ENCODE assay signal across 10 cellular contexts in genomic region chr2:239266436-239266770, GRCh38.
DNase-seq lines count a peak whose midpoint lies in the region; ATAC-seq, FAIRE-seq and TF ChIP-seq lines count a peak whose summit lies in the region.
"Had no signal": no experiment of that assay in that cellular context is flagged by ENCODE, and none has a peak within 500 bp of the region (broad histone marks: within the 10 kb centered on the region; RNA-seq: fewer than 3 reads in every experiment).

No MANE protein-coding gene starts in this region.

- H3K9ac ChIP-seq in astrocyte (ENCODE audit: low read length), result no peak overlapping the region

- peaks cover 41% of the 10 kb centered on the region for H4K20me1 ChIP-seq in astrocyte (ENCODE audit: insufficient read depth, low read length)

- H3K9me3 Mint-ChIP-seq in astrocyte (ENCODE audit: unreplicated experiment), result no peaks in the 10 kb centered on the region
- H3K9me3 Mint-ChIP-seq in natural killer cell treated with Interleukin-12 subunit alpha and Interleukin-12 subunit beta and Interleukin-15 and Interleukin-18, amount 100 ng/mL, for 72 hours, result peaks cover 5% of the 10 kb centered on the region

- 91% methylated on average over 4 of the region's 4 CpGs for WGBS in right cardiac atrium

- H3K36me3 ChIP-seq in astrocyte (ENCODE audit: insufficient read depth, low read length) (no peaks in the 10 kb centered on the region), upper lobe of right lung (no peaks in the 10 kb centered on the region)
- H3K36me3 ChIP-seq: pancreas had no signal

- no peaks in the 10 kb centered on the region for H3K27me3 Mint-ChIP-seq in astrocyte (ENCODE audit: low read depth, unreplicated experiment)
- peaks cover 0 to 2% of the 10 kb centered on the region in 2 donors for H3K27me3 Mint-ChIP-seq in natural killer cell treated with Interleukin-12 subunit alpha and Interleukin-12 subunit beta and Interleukin-15 and Interleukin-18, amount 100 ng/mL, for 72 hours

- DNase-seq in right cardiac atrium (no peak), Right ventricle myocardium inferior (ENCODE audit: missing footprints) (no peak), astrocyte (ENCODE audit: low read depth) (no peak), upper lobe of right lung (no peak), omental fat pad (ENCODE audit: low spot score) (no peak), epidermal melanocyte (ENCODE audit: insufficient read length, low spot score) (no peak), iPS-NIHi7 (ENCODE audit: extremely low spot score) (no peak)
- no peak for DNase-seq in natural killer cell treated with Interleukin-12 subunit alpha and Interleukin-12 subunit beta and Interleukin-15 and Interleukin-18, amount 100 ng/mL, for 72 hours (ENCODE audit: low spot score)
- DNase-seq: NCI-H446 treated with DMSO at 0.1 percent for 48 hours had no signal

- H3K27me3 ChIP-seq in right cardiac atrium (ENCODE audit: control insufficient read depth, insufficient read depth) (no peaks in the 10 kb centered on the region), astrocyte (ENCODE audit: insufficient read depth, low read length) (no peaks in the 10 kb centered on the region), upper lobe of right lung (no peaks in the 10 kb centered on the region)
- H3K27me3 ChIP-seq: pancreas had no signal

- H3K4me1 Mint-ChIP-seq in astrocyte (ENCODE audit: low read depth, unreplicated experiment), result peaks cover 35% of the 10 kb centered on the region
- H3K4me1 Mint-ChIP-seq in natural killer cell treated with Interleukin-12 subunit alpha and Interleukin-12 subunit beta and Interleukin-15 and Interleukin-18, amount 100 ng/mL, for 72 hours (ENCODE audit: low read depth in 2 of 2), result peaks cover 67 to 69% of the 10 kb centered on the region in 2 donors

- H3K4me3 ChIP-seq in right cardiac atrium (ENCODE audit: low read length), result no peak overlapping the region
- H3K4me3 ChIP-seq in astrocyte (ENCODE audit: insufficient read depth, low read depth, low read length), result no peak overlapping the region
- no peak overlapping the region for H3K4me3 ChIP-seq in upper lobe of right lung
- H3K4me3 ChIP-seq: pancreas had no signal

- H3K4me2 ChIP-seq in astrocyte (ENCODE audit: low read length), result no peak overlapping the region

- H3K79me2 ChIP-seq in astrocyte (ENCODE audit: insufficient read depth, low read length), result peaks cover 25% of the 10 kb centered on the region

- H3K4me1 ChIP-seq in right cardiac atrium (ENCODE audit: control insufficient read depth, insufficient read depth, low read length) (peaks cover 35% of the 10 kb centered on the region), astrocyte (ENCODE audit: insufficient read depth, low read length) (peaks cover 30% of the 10 kb centered on the region), upper lobe of right lung (peaks cover 54% of the 10 kb centered on the region)

- peaks cover 2% of the 10 kb centered on the region for H3K36me3 Mint-ChIP-seq in astrocyte (ENCODE audit: low read depth, unreplicated experiment)
- H3K36me3 Mint-ChIP-seq in natural killer cell treated with Interleukin-12 subunit alpha and Interleukin-12 subunit beta and Interleukin-15 and Interleukin-18, amount 100 ng/mL, for 72 hours, result no peaks in the 10 kb centered on the region

- H3K9me3 ChIP-seq in right cardiac atrium (ENCODE audit: control insufficient read depth, low read length), result no peaks in the 10 kb centered on the region
- H3K9me3 ChIP-seq in astrocyte (ENCODE audit: insufficient read depth, low read depth, low read length), result peaks cover under 1% of the 10 kb centered on the region
- H3K9me3 ChIP-seq in upper lobe of right lung, result no peaks in the 10 kb centered on the region
- H3K9me3 ChIP-seq: pancreas had no signal

- H3K27ac Mint-ChIP-seq in astrocyte (ENCODE audit: unreplicated experiment), result peak overlapping the region; percentile 26
- peak overlapping the region; percentile 85 to 97 for H3K27ac Mint-ChIP-seq in natural killer cell treated with Interleukin-12 subunit alpha and Interleukin-12 subunit beta and Interleukin-15 and Interleukin-18, amount 100 ng/mL, for 72 hours

- TF ChIP-seq CTCF in astrocyte (IDR thresholded peaks at IDR 0.05; ENCODE audit: insufficient read depth, low read depth, low read length) (no peak), upper lobe of right lung (IDR thresholded peaks at IDR 0.05) (no peak), omental fat pad (IDR thresholded peaks at IDR 0.05) (no peak)

- H3K27ac ChIP-seq in right cardiac atrium (ENCODE audit: low read length), result peak overlapping the region; percentile 38
- H3K27ac ChIP-seq in astrocyte (ENCODE audit: low read depth, low read length), result no peak overlapping the region
- peak overlapping the region; percentile 86 for H3K27ac ChIP-seq in upper lobe of right lung

- ATAC-seq in right cardiac atrium (no peak), Right ventricle myocardium inferior (no peak), upper lobe of right lung (no peak), omental fat pad (ENCODE audit: low FRiP score) (no peak)
- ATAC-seq in natural killer cell treated with Interleukin-12 subunit alpha and Interleukin-12 subunit beta and Interleukin-15 and Interleukin-18, amount 100 ng/mL, for 72 hours, result no peak

- H2AFZ ChIP-seq in astrocyte (ENCODE audit: low read depth, low read length), result no peak overlapping the region

- no peak overlapping the region for H3K4me3 Mint-ChIP-seq in astrocyte (ENCODE audit: unreplicated experiment)
- H3K4me3 Mint-ChIP-seq in natural killer cell treated with Interleukin-12 subunit alpha and Interleukin-12 subunit beta and Interleukin-15 and Interleukin-18, amount 100 ng/mL, for 72 hours, result peak overlapping the region; percentile 92

- intact Hi-C loops in right cardiac atrium (cut with DNase I) (no loop called here), Right ventricle myocardium inferior (cut with DNase I) (no loop called here), upper lobe of right lung (cut with DNase I) (no loop called here)

- no peak for FAIRE-seq in astrocyte (lab: Jason Lieb, UNC)
- FAIRE-seq: pancreas had no signal
